7 cellular contexts compared by ENCODE assay signal in genomic region chr19:14366529-14366928, GRCh38. TPM values are rescaled to one million over a fixed set of nuclear protein-coding genes. Genes with fewer than 3 reads are reported as not detected.
DNase-seq lines count a peak whose midpoint lies in the region; ATAC-seq, FAIRE-seq and TF ChIP-seq lines count a peak whose summit lies in the region.

No MANE protein-coding gene starts in this region.

- no peak overlapping the region for H3K4ac ChIP-seq in IMR-90 (ENCODE audit: low read depth, low read length)

- no peaks in the 10 kb centered on the region for H3K79me1 ChIP-seq in IMR-90 (ENCODE audit: low read depth in 1 of 2, low read length in 2 of 2)

- no peaks in the 10 kb centered on the region for H4K20me1 ChIP-seq in IMR-90 (ENCODE audit: insufficient read depth, low read length)

- 25% methylated on average over 1 of the region's 3 CpGs; no CpG with 5 or more reads in 1 of the 2 experiments for WGBS in IMR-90 (ENCODE audit: extremely low coverage in 2 of 2, insufficient read length in 1 of 2), 2 experiments

- H4K91ac ChIP-seq in IMR-90 (ENCODE audit: insufficient read depth, low read depth, low read length), result no peak overlapping the region

- H2AK5ac ChIP-seq in IMR-90 (ENCODE audit: low read depth, low read length), result no peak overlapping the region

- no peak overlapping the region for H2BK120ac ChIP-seq in IMR-90 (ENCODE audit: low read depth, low read length)

- dilution Hi-C loops in IMR-90 (cut with HindIII; ENCODE audit: low sequenced_read_pairs, unreplicated experiment), result no loop called here

- H3K36me3 ChIP-seq in IMR-90 (ENCODE audit: control insufficient read depth, insufficient read depth, low read length), result no peaks in the 10 kb centered on the region

- FAIRE-seq in RCC 7860 (lab: Jason Lieb, UNC), result no peak

- CTCF ChIA-PET in IMR-90 (lab: Yijun Ruan, JAX), result interaction anchor here (1.2 to 1.6 kb wide), 2 partner anchors 40 to 230 kb away, joined by 3 to 4 read pairs; partner anchors contain the start of gene ASF1B

- 0 out of 2 replicates have a peak overlapping the region, but pooled peaks have one; percentile 16 for H3K4me2 ChIP-seq in IMR-90 (ENCODE audit: low read depth, low read length)

- H2AFZ ChIP-seq in IMR-90 (replicated peaks; ENCODE audit: low read length, poor library complexity), result no peak overlapping the region

- no peak overlapping the region for H3K18ac ChIP-seq in IMR-90 (ENCODE audit: low read depth, low read length)

- H4K5ac ChIP-seq in IMR-90 (ENCODE audit: low read depth, low read length), result no peak overlapping the region

- H2BK20ac ChIP-seq in IMR-90 (ENCODE audit: low read depth, low read length), result no peak overlapping the region

- DNase-seq in IMR-90 (peak; percentile 68), RCC 7860 (ENCODE audit: low spot score) (peak; percentile 43), fibroblast of the conjunctiva (ENCODE audit: low read depth) (peak; percentile 64), posterior vena cava (ENCODE audit: low spot score) (peak; percentile 91), GF-D8 (lab: John Stamatoyannopoulos, UW) (no peak)
- peak; percentile 74 to 78 for DNase-seq in activated T-helper 1 cell treated with anti-CD3 and anti-CD28 coated beads, Interleukin-2, amount 50 U/mL, for 16 hours (ENCODE audit: low read depth in 1 of 2, low spot score in 1 of 2)

- H3K23ac ChIP-seq in IMR-90 (ENCODE audit: low read depth, low read length), result no peak overlapping the region; the same call in 1 of the 2 replicates

- H2BK5ac ChIP-seq in IMR-90 (ENCODE audit: low read depth, low read length, poor library complexity, severe bottlenecking), result no peak overlapping the region

- TF ChIP-seq RAD21 in IMR-90 (IDR thresholded peaks at IDR 0.05; ENCODE audit: low read length), result no peak

- no peak overlapping the region for H3K27ac ChIP-seq in IMR-90 (ENCODE audit: insufficient read depth, low read length)

- POLR2A ChIA-PET in IMR-90 (lab: Charles Lee; ENCODE audit: unreplicated experiment), result no interaction called here

- intact Hi-C loops in IMR-90 (cut with micrococcal nuclease), result no loop called here
- intact Hi-C loops in posterior vena cava (cut with DNase I), result loop anchor here in 1 of 2 donors (10.0 kb wide), 1 partner anchor 48 kb away; the partner anchor contains the start of gene DDX39A

- H3K4me1 ChIP-seq in IMR-90 (ENCODE audit: control insufficient read depth, insufficient read depth, low read length), result peaks cover 10% of the 10 kb centered on the region

- H3K4me3 ChIP-seq in IMR-90 (ENCODE audit: insufficient read depth, low read depth, low read length), result no peak overlapping the region

- no peak overlapping the region for H2AK9ac ChIP-seq in IMR-90 (replicated peaks; ENCODE audit: low read depth, low read length, poor library complexity)

- H3K27me3 ChIP-seq in IMR-90 (ENCODE audit: control insufficient read depth, insufficient read depth, low read length), result no peaks in the 10 kb centered on the region

- no peak overlapping the region for H2BK15ac ChIP-seq in IMR-90 (ENCODE audit: low read depth, low read length)

- in situ Hi-C loops in IMR-90 (cut with MboI; ENCODE audit: low sequenced_read_pairs), result no loop called here

- H4K8ac ChIP-seq in IMR-90 (ENCODE audit: low read depth in 2 of 2, low read length in 2 of 2), result no peak overlapping the region

- H3K9me3 ChIP-seq in IMR-90 (ENCODE audit: control insufficient read depth, insufficient read depth, low read length), result no peaks in the 10 kb centered on the region

- BruUV-seq in IMR-90 (replicated peaks; lab: Mats Ljungman, UMichigan), result no TSS peak

- TF ChIP-seq CTCF in IMR-90 (conservative IDR thresholded peaks at IDR 0.05; ENCODE audit: low read depth, low read length), result no peak

- H3K9ac ChIP-seq in IMR-90 (ENCODE audit: low read depth, low read length), result no peak overlapping the region

- no peak for ATAC-seq in IMR-90 (ENCODE audit: low read depth)

- H3K56ac ChIP-seq in IMR-90 (ENCODE audit: extremely low read depth, insufficient read depth, low read length), result no peak overlapping the region

- no peaks in the 10 kb centered on the region for H3K9me1 ChIP-seq in IMR-90 (ENCODE audit: insufficient read depth, low read length)

- TF ChIP-seq POLR2A in GM18526 (IDR thresholded peaks at IDR 0.05; ENCODE audit: extremely low read depth, insufficient read length), result peak; percentile 55
- no peak for TF ChIP-seq POLR2A in IMR-90 (IDR thresholded peaks at IDR 0.05; ENCODE audit: low read depth, low read length)

- no peak overlapping the region for H3K14ac ChIP-seq in IMR-90 (replicated peaks; ENCODE audit: low read depth, low read length)

TF ChIP-seq in IMR-90, 13 proteins besides CTCF, POLR2A, EP300 and RAD21:
- TF ChIP-seq BHLHE40 (IDR thresholded peaks at IDR 0.05; ENCODE audit: low read depth, low read length), result no peak
- peak; percentile 91 for TF ChIP-seq USF2 (IDR thresholded peaks at IDR 0.05; ENCODE audit: low read depth, low read length)
- TF ChIP-seq RFX5 (IDR thresholded peaks at IDR 0.05; ENCODE audit: low read depth, low read length), result no peak
- no peak for TF ChIP-seq RCOR1 (IDR thresholded peaks at IDR 0.05; ENCODE audit: insufficient replicate concordance, low read length)
TF ChIP-seq in IMR-90: peak in this region for 1.

RNA-seq across cellular contexts. Expression of gene ADGRE5, which starts 14.7 kb away (rescaled TPM):
- total RNA-seq in IMR-90 (2012; rRNA removed), result 7.5 and 7.7 TPM in 2 replicates
- polyA plus RNA-seq in IMR-90 (2012; rRNA removed), result 14.6 and 15.0 TPM in 2 replicates
- 8.9 and 17.0 TPM in 2 replicates for polyA plus RNA-seq in IMR-90 (2012; cell fraction: cytosol; rRNA removed)
- 20.5 and 31.2 TPM in 2 replicates for polyA plus RNA-seq in IMR-90 (2012; cell fraction: nucleus; rRNA removed; ENCODE audit: low replicate concordance)
- total RNA-seq in posterior vena cava, result 100 to 1,000 TPM; 195 to 306 TPM

RNA-seq across cellular contexts. Expression of gene DDX39A, which starts 52.6 kb away (rescaled TPM):
- 77.5 and 83.0 TPM in 2 replicates for total RNA-seq in IMR-90 (2012; rRNA removed)
- 82.5 and 89.3 TPM in 2 replicates for polyA plus RNA-seq in IMR-90 (2012; rRNA removed)
- polyA plus RNA-seq in IMR-90 (2012; cell fraction: cytosol; rRNA removed), result 49.4 and 53.9 TPM in 2 replicates
- 436 and 719 TPM in 2 replicates for polyA plus RNA-seq in IMR-90 (2012; cell fraction: nucleus; rRNA removed; ENCODE audit: low replicate concordance)
- total RNA-seq in posterior vena cava, result 10 to 100 TPM; 37.4 to 38.7 TPM

Comparison
In these comparisons a context has a peak if more than half of its experiments do, and no peak if none do; other contexts are left out.
1. RNA of gene ADGRE5, which starts 14.7 kb away (total RNA-seq): 195 to 306 TPM in posterior vena cava; 7.5 to 7.7 TPM in IMR-90; every median in the first group is over 10 times any median in the second.